ENCODE assay signal across 1 cellular context in genomic region chr12:98127336-98127679, GRCh38.
TF ChIP-seq lines count a peak whose summit lies in the region.

No MANE protein-coding gene starts in this region.

TF ChIP-seq in GM23338, 12 proteins besides CTCF, POLR2A, EP300 and RAD21:
- TF ChIP-seq REST (IDR thresholded peaks at IDR 0.05; ENCODE audit: unreplicated experiment), result no peak
- no peak for TF ChIP-seq JUNB (IDR thresholded peaks at IDR 0.05; ENCODE audit: unreplicated experiment)
- no peak for TF ChIP-seq EZH2phosphoT487 (IDR thresholded peaks at IDR 0.05; ENCODE audit: unreplicated experiment)
- no peak for TF ChIP-seq ZNF331 (CRISPR knock-in tag; IDR thresholded peaks at IDR 0.05; ENCODE audit: low read depth)
- TF ChIP-seq EZH2 (IDR thresholded peaks at IDR 0.05; ENCODE audit: low read depth, unreplicated experiment), result no peak
